Comparison of ENCODE assay signal across 12 cellular contexts in genomic region chr1:241968618-241969017, GRCh38. TPM values are rescaled to one million over a fixed set of nuclear protein-coding genes. Genes with fewer than 3 reads are reported as not detected.
"Had no signal": no experiment of that assay in that cellular context is flagged by ENCODE, and none has a peak within 500 bp of the region (broad histone marks: within the 10 kb centered on the region; RNA-seq: fewer than 3 reads in every experiment).

No MANE protein-coding gene starts in this region.

- H3K4me3 ChIP-seq: GM23248, GM23338, HAP-1 had no signal

- H3K27ac ChIP-seq: GM23248 had no signal

- H3K9me3 ChIP-seq: HAP-1 had no signal

- H2AFZ ChIP-seq: GM23248, GM23338 had no signal

- FAIRE-seq: H1, H54 had no signal

- H3K4me1 ChIP-seq: HAP-1 had no signal

- H3K4me2 ChIP-seq: GM23338 had no signal

- DNase-seq: GM23248, GOT3, H7, H9, HCEC 1CT, HFFc6 had no signal

- H3K36me3 ChIP-seq: HAP-1 had no signal

- H3K9ac ChIP-seq: GM23248 had no signal

- ATAC-seq: GM23338, HCT116 had no signal

RNA-seq across cellular contexts. Expression of gene BECN2, which starts 11.1 kb away (rescaled TPM):
- total RNA-seq: GM23248, GM23338, H1, H4, H7, H9, HFFc6 had no signal
- polyA plus RNA-seq: GM23248, GM23338, H1 had no signal

RNA-seq across cellular contexts. Expression of gene MAP1LC3C, which starts 30.3 kb away (rescaled TPM):
- total RNA-seq: GM23248, HFFc6 had no signal
